ENCODE assay signal across 9 cellular contexts in genomic region chr4:38860788-38861424, GRCh38. TPM values are rescaled to one million over a fixed set of nuclear protein-coding genes. Genes with fewer than 3 reads are reported as not detected.
DNase-seq lines count a peak whose midpoint lies in the region; ATAC-seq, FAIRE-seq and TF ChIP-seq lines count a peak whose summit lies in the region.
"Had no signal": no experiment of that assay in that cellular context is flagged by ENCODE, and none has a peak within 500 bp of the region (broad histone marks: within the 10 kb centered on the region; RNA-seq: fewer than 3 reads in every experiment).

No MANE protein-coding gene starts in this region.

- POLR2A ChIA-PET in A673 (lab: Charles Lee; ENCODE audit: low non-redundant PET), result no interaction called here

- H3K27me3 ChIP-seq in A673 (replicated peaks; ENCODE audit: insufficient read depth, low read depth, low read length, poor library complexity), result no peaks in the 10 kb centered on the region
- no peaks in the 10 kb centered on the region for H3K27me3 ChIP-seq in adrenal gland

- no peak overlapping the region for H3K27ac ChIP-seq in A673 (ENCODE audit: low read depth, low read length, poor library complexity, severe bottlenecking)
- H3K27ac ChIP-seq in adrenal gland, result no peak overlapping the region

- H3K4me1 ChIP-seq in A673 (ENCODE audit: insufficient read depth, low read length, poor library complexity, severe bottlenecking) (peaks cover 7% of the 10 kb centered on the region), adrenal gland (replicated peaks in 1 of 2) (peaks cover 16% of the 10 kb centered on the region in 2 donors)

- H3K4me3 ChIP-seq in A673 (ENCODE audit: low read depth, low read length, poor library complexity, severe bottlenecking), result no peak overlapping the region
- H3K4me3 ChIP-seq in adrenal gland, result no peak overlapping the region

- H3K9me3 ChIP-seq in A673 (ENCODE audit: low read depth, low read length, poor library complexity, severe bottlenecking) (no peaks in the 10 kb centered on the region), adrenal gland (replicated peaks in 1 of 3) (no peaks in the 10 kb centered on the region)

- intact Hi-C loops in A673 (cut with micrococcal nuclease; ENCODE audit: unreplicated experiment), result no loop called here
- intact Hi-C loops in adrenal gland (cut with DNase I), result loop anchor here in 1 of 2 donors (10.0 kb wide), 1 partner anchor 96 kb away; no protein-coding TSS in a partner anchor

- peak; percentile 85 for FAIRE-seq in GM12892 (lab: Jason Lieb, UNC)
- FAIRE-seq: islet of Langerhans had no signal

- TF ChIP-seq CTCF in A673 (conservative IDR thresholded peaks at IDR 0.05; ENCODE audit: low read depth, low read length) (peak; percentile 88), adrenal gland (IDR thresholded peaks at IDR 0.05) (peak; percentile 44 to 68 (median 60))

- ATAC-seq in HG03354 (IDR thresholded peaks at IDR 0.05; ENCODE audit: poor library complexity, severe bottlenecking, unreplicated experiment) (peak; percentile 62), left lobe of liver (peak; percentile 49)
- ATAC-seq in stimulated activated naive CD8-positive, alpha-beta T cell treated with anti-CD3 and anti-CD28 coated beads, Interleukin-15, amount 100 ng/mL, for 72 hours, result peak; percentile 76

- H3K36me3 ChIP-seq in A673 (ENCODE audit: insufficient read depth, low read length, poor library complexity, severe bottlenecking), result no peaks in the 10 kb centered on the region
- no peaks in the 10 kb centered on the region for H3K36me3 ChIP-seq in adrenal gland (replicated peaks in 1 of 2)

- CTCF ChIA-PET in A673 (lab: Charles Lee), result interaction anchor here (0.5 to 1.4 kb wide), 4 partner anchors 17 to 271 kb away, joined by 3 to 7 read pairs (median 4); no protein-coding TSS in a partner anchor

- no peaks in the 10 kb centered on the region for H3K9me3 Mint-ChIP-seq in stimulated activated naive CD8-positive, alpha-beta T cell treated with anti-CD3 and anti-CD28 coated beads, Interleukin-15, amount 100 ng/mL, for 72 hours

- no peak overlapping the region for H3K4me3 Mint-ChIP-seq in stimulated activated naive CD8-positive, alpha-beta T cell treated with anti-CD3 and anti-CD28 coated beads, Interleukin-15, amount 100 ng/mL, for 72 hours

- 40 to 44% (median 41%) methylated on average over 4 to 5 of the region's 5 CpGs for WGBS in adrenal gland, 4 donors

- BruUV-seq in A673 (replicated peaks; lab: Mats Ljungman, UMichigan), result no TSS peak

- no peak overlapping the region for H3K27ac Mint-ChIP-seq in stimulated activated naive CD8-positive, alpha-beta T cell treated with anti-CD3 and anti-CD28 coated beads, Interleukin-15, amount 100 ng/mL, for 72 hours

- peak; percentile 57 for DNase-seq in A673 (ENCODE audit: low spot score)
- peak; percentile 33 for DNase-seq in GM12892 (ENCODE audit: insufficient read length)
- peak; percentile 12 to 66 for DNase-seq in SW 1271 (lab: John Stamatoyannopoulos, UW)
- DNase-seq in adrenal gland, result peak in 6 of 7 donors; percentile 39 to 69 (median 56)
- DNase-seq in left lobe of liver (ENCODE audit: low spot score), result no peak
- DNase-seq in stimulated activated naive CD8-positive, alpha-beta T cell treated with anti-CD3 and anti-CD28 coated beads, Interleukin-15, amount 100 ng/mL, for 72 hours, result peak; percentile 59 to 67
- no peak for DNase-seq in NCI-H187 treated with DMSO at 0.1 percent for 48 hours (lab: John Stamatoyannopoulos, UW)

- peaks cover 35% of the 10 kb centered on the region for H3K4me1 Mint-ChIP-seq in stimulated activated naive CD8-positive, alpha-beta T cell treated with anti-CD3 and anti-CD28 coated beads, Interleukin-15, amount 100 ng/mL, for 72 hours

- peaks cover 6% of the 10 kb centered on the region for H3K27me3 Mint-ChIP-seq in stimulated activated naive CD8-positive, alpha-beta T cell treated with anti-CD3 and anti-CD28 coated beads, Interleukin-15, amount 100 ng/mL, for 72 hours

- no peak for TF ChIP-seq POLR2A in GM12892 (IDR thresholded peaks at IDR 0.05; ENCODE audit: low read depth, low read length)
- no peak for TF ChIP-seq POLR2A in adrenal gland (IDR thresholded peaks at IDR 0.05)

RNA-seq across cellular contexts. Expression of gene TLR6, which starts 4.3 kb away (rescaled TPM):
- total RNA-seq in A673 (2021), result 0.59 and 1.5 TPM in 2 replicates
- 15.0 TPM for polyA plus RNA-seq in GM12892 (2012; ENCODE audit: missing spikeins)
- 10 to 100 TPM in 1 of 8 donors, 1 to 10 TPM in 7; 2.8 to 14.4 (median 6.6) TPM for total RNA-seq in adrenal gland
- 1 to 10 TPM in 2 of 3 donors, under 1 TPM in 1; 0.80 to 2.6 (median 1.0) TPM for polyA plus RNA-seq in adrenal gland
- 1.5 TPM for total RNA-seq in left lobe of liver

RNA-seq across cellular contexts. Expression of gene FAM114A1, which starts 6.7 kb away (rescaled TPM):
- total RNA-seq in A673 (2021), result 4.2 and 6.3 TPM in 2 replicates
- polyA plus RNA-seq in GM12892 (2012; ENCODE audit: missing spikeins), result 3.9 TPM
- total RNA-seq in adrenal gland, result 100 to 1,000 TPM; 115 to 335 (median 186) TPM
- polyA plus RNA-seq in adrenal gland, result 100 to 1,000 TPM in 1 of 3 donors, 10 to 100 TPM in 2; 29.3 to 212 (median 29.4) TPM
- total RNA-seq in left lobe of liver, result 52.6 TPM

RNA-seq across cellular contexts. Expression of gene TLR1, which starts 56.3 kb away (rescaled TPM):
- total RNA-seq in A673 (2021), result 0.15 and 0.37 TPM in 2 replicates
- 15.9 TPM for polyA plus RNA-seq in GM12892 (2012; ENCODE audit: missing spikeins)
- total RNA-seq in adrenal gland, result 10 to 100 TPM; 13.2 to 60.0 (median 16.5) TPM
- polyA plus RNA-seq in adrenal gland, result 1 to 10 TPM; 2.5 to 5.9 (median 2.8) TPM
- 4.2 TPM for total RNA-seq in left lobe of liver

Comparison
In these comparisons a context has a peak if more than half of its experiments do, and no peak if none do; other contexts are left out.
1. DNase-seq: peak in A673 (single experiment), GM12892 (single experiment), SW 1271 (2 of 2), adrenal gland (6 of 7) and stimulated activated naive CD8-positive, alpha-beta T cell treated with anti-CD3 and anti-CD28 coated beads, Interleukin-15, amount 100 ng/mL, for 72 hours (2 of 2); none in left lobe of liver (single experiment) and NCI-H187 treated with DMSO at 0.1 percent for 48 hours (single experiment).
2. Peak in every context shown above with its lines, with median percentiles within 50 percentile points of each other: ATAC-seq.